In genomic region chr1:44481701-44482100, GRCh38 we compare ENCODE assay signal across 18 cellular contexts.
DNase-seq lines count a peak whose midpoint lies in the region; ATAC-seq and TF ChIP-seq lines count a peak whose summit lies in the region.
"Had no signal": no experiment of that assay in that cellular context is flagged by ENCODE, and none has a peak within 500 bp of the region (broad histone marks: within the 10 kb centered on the region; RNA-seq: fewer than 3 reads in every experiment).

No MANE protein-coding gene starts in this region.

- no peak overlapping the region for H3K27ac ChIP-seq in neural progenitor cell
- H3K27ac ChIP-seq in lower lobe of right lung, result no peak overlapping the region
- H3K27ac ChIP-seq: GM23248 had no signal

- no peaks in the 10 kb centered on the region for H3K79me2 ChIP-seq in neural progenitor cell (ENCODE audit: low read depth)

- H3K4me3 Mint-ChIP-seq in WTC11 (no peak overlapping the region), neural progenitor cell (no peak overlapping the region)
- H3K4me3 Mint-ChIP-seq: CD4-positive, CD25-positive, alpha-beta regulatory T cell; CD8-positive, alpha-beta memory T cell; IgD-negative memory B cell had no signal

- H3K36me3 Mint-ChIP-seq in WTC11 (no peaks in the 10 kb centered on the region), neural progenitor cell (no peaks in the 10 kb centered on the region)
- H3K36me3 Mint-ChIP-seq: CD4-positive, CD25-positive, alpha-beta regulatory T cell; CD8-positive, alpha-beta memory T cell; IgD-negative memory B cell had no signal

- H3K9me3 Mint-ChIP-seq in WTC11 (no peaks in the 10 kb centered on the region), neural progenitor cell (no peaks in the 10 kb centered on the region)
- H3K9me3 Mint-ChIP-seq: CD4-positive, CD25-positive, alpha-beta regulatory T cell; CD8-positive, alpha-beta memory T cell; IgD-negative memory B cell had no signal

- peaks cover 8% of the 10 kb centered on the region for H3K4me1 ChIP-seq in neural progenitor cell
- peaks cover 4% of the 10 kb centered on the region for H3K4me1 ChIP-seq in lower lobe of right lung
- H3K4me1 ChIP-seq: BE2C had no signal

- no peak for TF ChIP-seq CTCF in WTC11 (IDR thresholded peaks at IDR 0.05)
- TF ChIP-seq CTCF in neural progenitor cell (IDR thresholded peaks at IDR 0.05), result no peak
- no peak for TF ChIP-seq CTCF in lower lobe of right lung (IDR thresholded peaks at IDR 0.05)

- peaks cover 35% of the 10 kb centered on the region for H3K4me1 Mint-ChIP-seq in WTC11
- H3K4me1 Mint-ChIP-seq in neural progenitor cell, result peaks cover 25% of the 10 kb centered on the region
- H3K4me1 Mint-ChIP-seq: CD4-positive, CD25-positive, alpha-beta regulatory T cell; CD8-positive, alpha-beta memory T cell had no signal

- H3K27ac Mint-ChIP-seq in WTC11 (peak overlapping the region; percentile 54; the same call in 1 of the 2 replicates), neural progenitor cell (no peak overlapping the region)
- H3K27ac Mint-ChIP-seq: CD4-positive, CD25-positive, alpha-beta regulatory T cell; IgD-negative memory B cell had no signal

- H3K4me3 ChIP-seq in neural progenitor cell, result no peak overlapping the region
- H3K4me3 ChIP-seq in lower lobe of right lung, result no peak overlapping the region
- H3K4me3 ChIP-seq: GM23248, HAP-1 had no signal

- ATAC-seq in WTC11 (no peak), GM19455 (IDR thresholded peaks at IDR 0.05; ENCODE audit: unreplicated experiment) (no peak), lower lobe of right lung (no peak)
- ATAC-seq: HepG2 had no signal

- H3K36me3 ChIP-seq in neural progenitor cell (no peaks in the 10 kb centered on the region), lower lobe of right lung (no peaks in the 10 kb centered on the region)
- H3K36me3 ChIP-seq: BE2C, HAP-1 had no signal

- intact Hi-C loops in lower lobe of right lung (cut with DNase I), result no loop called here

- no peak overlapping the region for H2AFZ ChIP-seq in neural progenitor cell (replicated peaks)
- H2AFZ ChIP-seq: GM23248 had no signal

- CTCF ChIA-PET in WTC11 (lab: Charles Lee), result no interaction called here

- H4K20me1 ChIP-seq in neural progenitor cell (ENCODE audit: low read depth), result no peaks in the 10 kb centered on the region

- H3F3A ChIP-seq in neural progenitor cell (ENCODE audit: low read depth), result no peaks in the 10 kb centered on the region

- DNase-seq in NCI-H524 (lab: John Stamatoyannopoulos, UW), result peak; percentile 54 to 60
- no peak for DNase-seq in WTC11 (ENCODE audit: low spot score)
- DNase-seq in neural progenitor cell (ENCODE audit: low spot score), result peak; percentile 20
- DNase-seq in stimulated activated naive CD4-positive, alpha-beta T cell treated with Interleukin-2 at 50 U/mL for 16 hours (lab: John Stamatoyannopoulos, UW), result no peak
- no peak for DNase-seq in lower lobe of right lung
- DNase-seq: ACHN; BE2C; C1 segment of cervical spinal cord; CD4-positive, CD25-positive, alpha-beta regulatory T cell; CD8-positive, alpha-beta memory T cell; COR-L47; DMS 273 treated with DMSO at 0.1 percent for 48 hours; GF-D8; GM23248 had no signal

- no peak overlapping the region for H3K9ac ChIP-seq in neural progenitor cell
- H3K9ac ChIP-seq: GM23248 had no signal

- H3K27me3 ChIP-seq in neural progenitor cell (peaks cover 37% of the 10 kb centered on the region), lower lobe of right lung (ENCODE audit: low read depth) (peaks cover 5% of the 10 kb centered on the region)
- H3K27me3 ChIP-seq: BE2C had no signal

- H3K27me3 Mint-ChIP-seq in WTC11 (ENCODE audit: low read depth) (no peaks in the 10 kb centered on the region), neural progenitor cell (ENCODE audit: insufficient read depth, low read depth) (peaks cover 25% of the 10 kb centered on the region)

- H3K4me2 ChIP-seq in neural progenitor cell, result no peak overlapping the region

- H3K9me3 ChIP-seq in neural progenitor cell (ENCODE audit: low read depth) (no peaks in the 10 kb centered on the region), lower lobe of right lung (no peaks in the 10 kb centered on the region)
- H3K9me3 ChIP-seq: BE2C, HAP-1 had no signal

- POLR2A ChIA-PET in WTC11 (lab: Charles Lee), result interaction anchor here (1.1 kb wide), 1 partner anchor 20 kb away, joined by 3 read pairs; no protein-coding TSS in a partner anchor

TF ChIP-seq in WTC11, 78 proteins besides CTCF, POLR2A, EP300 and RAD21:
- no peak for TF ChIP-seq RORB (CRISPR knock-in tag; IDR thresholded peaks at IDR 0.05)
- TF ChIP-seq ZNF219 (CRISPR knock-in tag; IDR thresholded peaks at IDR 0.05; ENCODE audit: borderline replicate concordance), result no peak
- no peak for TF ChIP-seq ESRRA (CRISPR knock-in tag; IDR thresholded peaks at IDR 0.05; ENCODE audit: borderline replicate concordance)
- no peak for TF ChIP-seq ZNF425 (CRISPR knock-in tag; conservative IDR thresholded peaks at IDR 0.05)
- TF ChIP-seq SP1 (CRISPR knock-in tag; conservative IDR thresholded peaks at IDR 0.05), result no peak
- no peak for TF ChIP-seq RELA (CRISPR knock-in tag; IDR thresholded peaks at IDR 0.05; ENCODE audit: borderline replicate concordance)
- no peak for TF ChIP-seq EMX1 (CRISPR knock-in tag; IDR thresholded peaks at IDR 0.05)
- TF ChIP-seq GABPB1 (CRISPR knock-in tag; IDR thresholded peaks at IDR 0.05), result no peak
- no peak for TF ChIP-seq GTF2I (CRISPR knock-in tag; conservative IDR thresholded peaks at IDR 0.05)
- TF ChIP-seq PREB (CRISPR knock-in tag; IDR thresholded peaks at IDR 0.05; ENCODE audit: borderline replicate concordance), result no peak
- TF ChIP-seq ZBTB43 (CRISPR knock-in tag; IDR thresholded peaks at IDR 0.05), result no peak

Comparison
In these comparisons a context has a peak if more than half of its experiments do, and no peak if none do; other contexts are left out.
1. DNase-seq: peak in NCI-H524 (2 of 2) and neural progenitor cell (single experiment); none in WTC11 (single experiment), stimulated activated naive CD4-positive, alpha-beta T cell treated with Interleukin-2 at 50 U/mL for 16 hours (single experiment) and lower lobe of right lung (single experiment).